In the genomic region with DNA sequence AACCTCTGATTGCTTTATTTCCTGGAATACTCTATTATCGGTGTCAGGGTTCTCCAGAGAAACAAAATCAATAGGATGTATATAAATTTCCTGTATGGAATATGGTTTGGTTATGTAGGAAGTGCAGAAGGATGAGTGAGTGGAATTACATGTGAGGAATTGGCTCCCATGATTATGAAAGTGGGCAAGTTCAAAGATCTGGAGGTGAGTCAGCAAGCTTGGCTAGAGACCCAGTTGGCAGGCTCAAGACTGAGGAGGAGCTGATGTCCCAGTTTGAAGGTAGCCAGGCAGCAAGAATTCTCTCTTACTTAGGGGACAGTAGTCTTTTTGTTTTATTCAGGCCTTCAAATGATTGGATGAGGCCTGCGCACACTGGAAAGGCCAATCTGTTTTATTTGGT, we compare ENCODE assay signal across 12 cellular contexts. TPM values are rescaled to one million over a fixed set of nuclear protein-coding genes. Genes with fewer than 3 reads are reported as not detected.
DNase-seq lines count a peak whose midpoint lies in the region; ATAC-seq, FAIRE-seq and TF ChIP-seq lines count a peak whose summit lies in the region.
"Had no signal": no experiment of that assay in that cellular context is flagged by ENCODE, and none has a peak within 500 bp of the region (broad histone marks: within the 10 kb centered on the region; RNA-seq: fewer than 3 reads in every experiment).

No MANE protein-coding gene starts in this region.

- intact Hi-C loops in ovary (cut with DNase I), result no loop called here
- intact Hi-C loops in CD8-positive, alpha-beta T cell (cut with DNase I, micrococcal nuclease), result no loop called here

- FAIRE-seq in RCC 7860 (lab: Jason Lieb, UNC), result peak; percentile 51

- H3K27ac Mint-ChIP-seq in CD8-positive, alpha-beta T cell, result no peak overlapping the region
- H3K27ac Mint-ChIP-seq: IgD-negative memory B cell had no signal

- H3K27me3 Mint-ChIP-seq in CD8-positive, alpha-beta T cell (ENCODE audit: low read depth), result peaks cover 2% of the 10 kb centered on the region
- H3K27me3 Mint-ChIP-seq: IgD-negative memory B cell had no signal

- H3K4me3 Mint-ChIP-seq in CD8-positive, alpha-beta T cell, result no peak overlapping the region
- H3K4me3 Mint-ChIP-seq: IgD-negative memory B cell had no signal

- peaks cover 7% of the 10 kb centered on the region for H3K4me1 ChIP-seq in ovary (ENCODE audit: insufficient read depth)
- H3K4me1 ChIP-seq in CD8-positive, alpha-beta T cell (ENCODE audit: insufficient read depth, low read length), result no peaks in the 10 kb centered on the region

- no peaks in the 10 kb centered on the region for H3K9me3 ChIP-seq in ovary
- no peaks in the 10 kb centered on the region for H3K9me3 ChIP-seq in CD8-positive, alpha-beta T cell (ENCODE audit: low read length)

- DNase-seq in Daoy (ENCODE audit: low read depth) (peak; percentile 95), RCC 7860 (ENCODE audit: low spot score) (peak; percentile 66), epithelial cell of proximal tubule (ENCODE audit: low read depth) (peak; percentile 52), ovary (peak in 3 of 5 donors; percentile 21 to 40 (median 36)), NCI-H526 (lab: John Stamatoyannopoulos, UW) (no peak)
- no peak for DNase-seq in CD8-positive, alpha-beta T cell
- no peak for DNase-seq in activated CD8-positive, alpha-beta memory T cell treated with anti-CD3 and anti-CD28 coated beads for 24 hours
- DNase-seq: DMS79; NCI-H82; stimulated activated naive CD4-positive, alpha-beta T cell had no signal

- POLR2A ChIA-PET in CD8-positive, alpha-beta T cell (lab: Charles Lee), result no interaction called here

- H3K9me3 Mint-ChIP-seq in CD8-positive, alpha-beta T cell, result no peaks in the 10 kb centered on the region
- H3K9me3 Mint-ChIP-seq: IgD-negative memory B cell had no signal

- H3K27ac ChIP-seq in ovary, result no peak overlapping the region
- no peak overlapping the region for H3K27ac ChIP-seq in CD8-positive, alpha-beta T cell (ENCODE audit: low read depth, low read length)

- TF ChIP-seq POLR2A in ovary (IDR thresholded peaks at IDR 0.05), result no peak

- TF ChIP-seq CTCF in epithelial cell of proximal tubule (conservative IDR thresholded peaks at IDR 0.05; ENCODE audit: low read depth, low read length) (no peak), ovary (IDR thresholded peaks at IDR 0.05) (no peak)
- TF ChIP-seq CTCF in CD8-positive, alpha-beta T cell (IDR thresholded peaks at IDR 0.05), result no peak

- no peaks in the 10 kb centered on the region for H3K36me3 Mint-ChIP-seq in CD8-positive, alpha-beta T cell

- TF ChIP-seq EP300 in ovary (IDR thresholded peaks at IDR 0.05), result no peak

- H3K27me3 ChIP-seq in ovary, result no peaks in the 10 kb centered on the region
- H3K27me3 ChIP-seq in CD8-positive, alpha-beta T cell (ENCODE audit: insufficient read depth, low read length), result no peaks in the 10 kb centered on the region

- H3K4me1 Mint-ChIP-seq in CD8-positive, alpha-beta T cell (ENCODE audit: low read depth), result no peaks in the 10 kb centered on the region

- CTCF ChIA-PET in CD8-positive, alpha-beta T cell (lab: Charles Lee), result no interaction called here

- WGBS in ovary, 3 donors, result 89 to 95% (median 93%) methylated on average over 2 of the region's 2 CpGs

- no peak overlapping the region for H3K4me3 ChIP-seq in epithelial cell of proximal tubule (ENCODE audit: low read depth, low read length)
- H3K4me3 ChIP-seq in ovary, result no peak overlapping the region
- no peak overlapping the region for H3K4me3 ChIP-seq in CD8-positive, alpha-beta T cell (ENCODE audit: low read depth, low read length)

- no peaks in the 10 kb centered on the region for H3K36me3 ChIP-seq in ovary
- H3K36me3 ChIP-seq in CD8-positive, alpha-beta T cell (ENCODE audit: insufficient read depth, low read length), result no peaks in the 10 kb centered on the region

- no peak for ATAC-seq in CD8-positive, alpha-beta T cell
- no peak for ATAC-seq in GM18519 (IDR thresholded peaks at IDR 0.05; ENCODE audit: low FRiP score, unreplicated experiment)

RNA-seq across cellular contexts. Expression of gene MAP3K7CL, which starts 57.5 kb away (rescaled TPM):
- total RNA-seq in Daoy (2014; rRNA removed; shearing (Covaris generic)), result 22.6 and 35.8 TPM in 2 replicates
- total RNA-seq in epithelial cell of proximal tubule (0.92 and 4.6 TPM in 2 replicates), ovary (1 to 10 TPM; 3.0 to 8.6 (median 4.4) TPM)
- 10 to 100 TPM in 1 of 2 donors, 1 to 10 TPM in 1; 7.9 to 18.6 TPM for polyA plus RNA-seq in ovary
- total RNA-seq in CD8-positive, alpha-beta T cell, result 1 to 10 TPM; 2.3 to 2.9 TPM

Comparison
In these comparisons a context has a peak if more than half of its experiments do, and no peak if none do; other contexts are left out.
1. DNase-seq: peak in Daoy (single experiment), RCC 7860 (single experiment), epithelial cell of proximal tubule (single experiment) and ovary (3 of 5); none in CD8-positive, alpha-beta T cell (0 of 7), activated CD8-positive, alpha-beta memory T cell treated with anti-CD3 and anti-CD28 coated beads for 24 hours (single experiment) and NCI-H526 (0 of 2).